ENCODE assay signal across 18 cellular contexts in the genomic region with DNA sequence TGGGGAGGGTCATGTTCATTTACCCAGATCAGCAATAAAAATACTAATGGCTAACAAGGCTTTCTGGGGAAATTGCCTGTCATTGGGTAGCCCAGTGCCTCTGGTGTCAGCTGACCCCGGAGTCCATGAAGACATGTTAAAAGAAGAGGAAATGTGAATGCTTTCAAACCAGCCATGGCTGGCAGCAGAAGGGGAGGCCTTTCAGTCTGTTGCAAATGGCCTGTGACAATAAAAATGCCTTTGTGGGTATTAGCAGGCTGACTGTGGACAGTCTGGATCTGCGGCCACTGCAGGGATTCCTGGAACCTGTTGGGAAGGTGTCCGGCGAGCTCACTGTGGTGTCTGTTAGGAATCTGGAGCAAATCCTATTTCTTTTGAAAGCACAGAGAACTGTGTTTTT. TPM values are rescaled to one million over a fixed set of nuclear protein-coding genes. Genes with fewer than 3 reads are reported as not detected.
DNase-seq lines count a peak whose midpoint lies in the region; ATAC-seq, FAIRE-seq and TF ChIP-seq lines count a peak whose summit lies in the region.
"Had no signal": no experiment of that assay in that cellular context is flagged by ENCODE, and none has a peak within 500 bp of the region (broad histone marks: within the 10 kb centered on the region; RNA-seq: fewer than 3 reads in every experiment).

No MANE protein-coding gene starts in this region.

- no peaks in the 10 kb centered on the region for H3K9me3 Mint-ChIP-seq in astrocyte (ENCODE audit: unreplicated experiment)
- H3K9me3 Mint-ChIP-seq: activated CD4-positive, alpha-beta memory T cell treated with anti-CD3 and anti-CD28 coated beads, Interleukin-2, amount 10 ng/mL, durations not matched to agents 7 days and 5 days; activated T-helper 17 cell treated with anti-CD3 and anti-CD28 coated beads, Interleukin-2, amount 50 U/mL, for 72 hours; dendritic cell treated with granulocyte-macrophage colony-stimulating factor and Interleukin-4, amounts not matched to agents 40 ng/mL and 50 ng/mL, for 4 days had no signal

- H3K9me3 ChIP-seq in astrocyte (ENCODE audit: insufficient read depth, low read depth, low read length) = no peaks in the 10 kb centered on the region
- H3K9me3 ChIP-seq in gastrocnemius medialis = no peaks in the 10 kb centered on the region

- no peak overlapping the region for H2AFZ ChIP-seq in astrocyte (ENCODE audit: low read depth, low read length)

- no peak for TF ChIP-seq CTCF in astrocyte (IDR thresholded peaks at IDR 0.05; ENCODE audit: insufficient read depth, low read depth, low read length)
- no peak for TF ChIP-seq CTCF in gastrocnemius medialis (IDR thresholded peaks at IDR 0.05 in 4 of 5, conservative IDR thresholded peaks at IDR 0.05 in 1 of 5)

- TF ChIP-seq POLR2A in gastrocnemius medialis (IDR thresholded peaks at IDR 0.05) = no peak

- H3K27me3 ChIP-seq in astrocyte (ENCODE audit: insufficient read depth, low read length) (no peaks in the 10 kb centered on the region), gastrocnemius medialis (no peaks in the 10 kb centered on the region)

- peak overlapping the region; percentile 79 for H3K27ac Mint-ChIP-seq in astrocyte (ENCODE audit: unreplicated experiment)
- H3K27ac Mint-ChIP-seq: activated CD4-positive, alpha-beta memory T cell treated with anti-CD3 and anti-CD28 coated beads, Interleukin-2, amount 10 ng/mL, durations not matched to agents 7 days and 5 days; activated T-helper 17 cell treated with anti-CD3 and anti-CD28 coated beads, Interleukin-2, amount 50 U/mL, for 72 hours; dendritic cell treated with granulocyte-macrophage colony-stimulating factor and Interleukin-4, amounts not matched to agents 40 ng/mL and 50 ng/mL, for 4 days had no signal

- no peaks in the 10 kb centered on the region for H3K27me3 Mint-ChIP-seq in astrocyte (ENCODE audit: low read depth, unreplicated experiment)
- H3K27me3 Mint-ChIP-seq: activated CD4-positive, alpha-beta memory T cell treated with anti-CD3 and anti-CD28 coated beads, Interleukin-2, amount 10 ng/mL, durations not matched to agents 7 days and 5 days; activated T-helper 17 cell treated with anti-CD3 and anti-CD28 coated beads, Interleukin-2, amount 50 U/mL, for 72 hours; dendritic cell treated with granulocyte-macrophage colony-stimulating factor and Interleukin-4, amounts not matched to agents 40 ng/mL and 50 ng/mL, for 4 days had no signal

- intact Hi-C loops in left colon (cut with DNase I, micrococcal nuclease) = no loop called here
- intact Hi-C loops in gastrocnemius medialis (cut with DNase I; ENCODE audit: low total_unique reads) = no loop called here

- DNase-seq in ELF-1 (ENCODE audit: low read depth, low spot score) (peak; percentile 37), astrocyte (ENCODE audit: low read depth) (no peak), left colon (no peak), gastrocnemius medialis (no peak)
- DNase-seq in stimulated activated naive CD8-positive, alpha-beta T cell treated with anti-CD3 and anti-CD28 coated beads, Interleukin-15, Interleukin-2, amounts not matched to agents 100 U/mL and 50 U/mL, for 24 hours = no peak
- DNase-seq: activated CD4-positive, alpha-beta memory T cell treated with anti-CD3 and anti-CD28 coated beads, Interleukin-2, amount 10 ng/mL, durations not matched to agents 7 days and 5 days; amniotic stem cell; COR-L47; GF-D8; mesendoderm; NCI-H2171 treated with DMSO at 0.1 percent for 48 hours; Right ventricle myocardium superior had no signal

- peaks cover 63% of the 10 kb centered on the region for H4K20me1 ChIP-seq in astrocyte (ENCODE audit: insufficient read depth, low read length)

- H3K4me3 ChIP-seq in astrocyte (ENCODE audit: insufficient read depth, low read depth, low read length) (no peak overlapping the region), gastrocnemius medialis (no peak overlapping the region)

- ATAC-seq in left colon (peak; percentile 29), gastrocnemius medialis (no peak), HG03196 (IDR thresholded peaks at IDR 0.05; ENCODE audit: unreplicated experiment) (no peak), HG03342 (IDR thresholded peaks at IDR 0.05; ENCODE audit: unreplicated experiment) (no peak), GM21526 (IDR thresholded peaks at IDR 0.05; ENCODE audit: low FRiP score, unreplicated experiment) (no peak)
- ATAC-seq in stimulated activated naive CD8-positive, alpha-beta T cell treated with anti-CD3 and anti-CD28 coated beads, Interleukin-15, Interleukin-2, amounts not matched to agents 100 U/mL and 50 U/mL, for 24 hours = no peak
- ATAC-seq: activated T-helper 17 cell treated with anti-CD3 and anti-CD28 coated beads, Interleukin-2, amount 50 U/mL, for 72 hours had no signal

- H3K79me2 ChIP-seq in astrocyte (ENCODE audit: insufficient read depth, low read length) = peaks cover 84% of the 10 kb centered on the region

- no peak overlapping the region for H3K4me3 Mint-ChIP-seq in astrocyte (ENCODE audit: unreplicated experiment)
- H3K4me3 Mint-ChIP-seq: activated CD4-positive, alpha-beta memory T cell treated with anti-CD3 and anti-CD28 coated beads, Interleukin-2, amount 10 ng/mL, durations not matched to agents 7 days and 5 days; activated T-helper 17 cell treated with anti-CD3 and anti-CD28 coated beads, Interleukin-2, amount 50 U/mL, for 72 hours; dendritic cell treated with granulocyte-macrophage colony-stimulating factor and Interleukin-4, amounts not matched to agents 40 ng/mL and 50 ng/mL, for 4 days had no signal

- FAIRE-seq in astrocyte (lab: Jason Lieb, UNC) = no peak
- FAIRE-seq: urothelium cell line had no signal

- H3K36me3 ChIP-seq in astrocyte (ENCODE audit: insufficient read depth, low read length) = no peaks in the 10 kb centered on the region
- no peaks in the 10 kb centered on the region for H3K36me3 ChIP-seq in gastrocnemius medialis

- no peak overlapping the region for H3K9ac ChIP-seq in astrocyte (ENCODE audit: low read length)

- peaks cover 80% of the 10 kb centered on the region for H3K4me1 Mint-ChIP-seq in astrocyte (ENCODE audit: low read depth, unreplicated experiment)

- no peak overlapping the region for H3K4me2 ChIP-seq in astrocyte (ENCODE audit: low read length)

- in situ Hi-C loops in gastrocnemius medialis (cut with MboI; ENCODE audit: low sequenced_read_pairs in 4 of 4) = no loop called here

- H3K4me1 ChIP-seq in astrocyte (ENCODE audit: insufficient read depth, low read length) = peaks cover 57% of the 10 kb centered on the region
- peaks cover 81 to 83% of the 10 kb centered on the region in 2 donors for H3K4me1 ChIP-seq in gastrocnemius medialis

- H3K27ac ChIP-seq in astrocyte (ENCODE audit: low read depth, low read length) (no peak overlapping the region), gastrocnemius medialis (peak overlapping the region; percentile 38 to 78 (median 78))

- H3K36me3 Mint-ChIP-seq in astrocyte (ENCODE audit: low read depth, unreplicated experiment) = peaks cover 3% of the 10 kb centered on the region

RNA-seq across cellular contexts. Expression of a gene that starts 7.5 kb away (rescaled TPM):
- total RNA-seq in astrocyte = 113 and 117 TPM in 2 replicates
- total RNA-seq in left colon = 10 to 100 TPM; 79.0 to 93.9 TPM
- 10 to 100 TPM; 22.8 to 55.5 (median 28.5) TPM for total RNA-seq in gastrocnemius medialis

RNA-seq across cellular contexts. Expression of a gene that starts 54.1 kb away (rescaled TPM):
- total RNA-seq in astrocyte = not detected in 2 replicates
- total RNA-seq in left colon = not detected
- total RNA-seq in gastrocnemius medialis = not detected
- total RNA-seq: activated CD4-positive, alpha-beta memory T cell treated with anti-CD3 and anti-CD28 coated beads, Interleukin-2, amount 10 ng/mL, durations not matched to agents 7 days and 5 days; activated T-helper 17 cell treated with anti-CD3 and anti-CD28 coated beads, Interleukin-2, amount 50 U/mL, for 72 hours; Right ventricle myocardium superior had no signal
